In the genomic region with DNA sequence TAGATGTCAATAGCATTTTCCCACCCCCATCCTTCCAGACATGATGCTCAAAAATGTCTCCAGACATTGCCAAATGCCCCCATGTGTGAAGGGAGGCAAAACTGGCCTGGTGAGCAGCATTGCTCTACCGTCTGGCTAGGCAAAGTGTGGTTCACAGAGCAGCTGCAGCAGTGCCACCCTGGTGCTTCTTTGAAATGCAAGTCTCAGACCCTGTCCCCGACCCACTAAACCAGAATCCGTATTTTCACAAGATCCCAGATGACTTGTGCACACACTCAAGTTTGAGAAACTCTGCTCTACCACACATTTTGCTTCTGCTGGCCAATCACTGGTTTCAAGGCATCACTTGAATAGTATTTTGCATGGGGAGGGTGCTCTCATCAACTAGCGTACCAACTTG, we compare ENCODE assay signal across 6 cellular contexts.
"Had no signal": no experiment of that assay in that cellular context is flagged by ENCODE, and none has a peak within 500 bp of the region (broad histone marks: within the 10 kb centered on the region; RNA-seq: fewer than 3 reads in every experiment).

No MANE protein-coding gene starts in this region.

- H3K36me3 Mint-ChIP-seq: IgD-negative memory B cell had no signal

- DNase-seq: GM23248, H9, HCEC 1CT, KBM-7 had no signal

- H3K9me3 Mint-ChIP-seq: H9, IgD-negative memory B cell had no signal

- H3K4me3 Mint-ChIP-seq: IgD-negative memory B cell had no signal

- H3K9ac ChIP-seq: GM23248 had no signal

- H3K4me1 Mint-ChIP-seq: IgD-negative memory B cell had no signal

- H3K27ac ChIP-seq: GM23248, HL-60 had no signal

- H3K27ac Mint-ChIP-seq: IgD-negative memory B cell had no signal

- H3K27me3 Mint-ChIP-seq: IgD-negative memory B cell had no signal
